1 cellular context compared by ENCODE assay signal in the genomic region with DNA sequence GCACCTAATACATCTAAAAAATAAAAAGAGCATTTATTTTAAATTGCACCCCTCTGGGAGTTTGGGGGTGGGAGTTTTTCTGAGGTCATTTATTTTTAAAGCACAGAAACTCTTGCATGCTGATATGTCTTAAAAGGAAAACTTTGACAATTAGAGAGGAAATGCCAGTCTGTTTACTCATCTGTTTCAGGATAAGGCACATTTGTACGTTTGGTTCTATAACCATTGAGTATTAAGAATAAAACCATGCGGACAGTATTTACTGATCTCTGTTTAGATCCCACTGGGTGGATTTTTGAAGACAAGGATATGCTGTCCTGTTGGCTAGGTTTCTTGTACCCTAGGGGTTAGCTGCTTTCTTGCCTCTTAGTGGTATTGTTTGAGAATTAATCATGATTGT.
TF ChIP-seq lines count a peak whose summit lies in the region.

No MANE protein-coding gene starts in this region.

TF ChIP-seq in A549, 52 proteins besides CTCF, POLR2A, EP300 and RAD21 (continued from another document):
- TF ChIP-seq, protein P1, sequence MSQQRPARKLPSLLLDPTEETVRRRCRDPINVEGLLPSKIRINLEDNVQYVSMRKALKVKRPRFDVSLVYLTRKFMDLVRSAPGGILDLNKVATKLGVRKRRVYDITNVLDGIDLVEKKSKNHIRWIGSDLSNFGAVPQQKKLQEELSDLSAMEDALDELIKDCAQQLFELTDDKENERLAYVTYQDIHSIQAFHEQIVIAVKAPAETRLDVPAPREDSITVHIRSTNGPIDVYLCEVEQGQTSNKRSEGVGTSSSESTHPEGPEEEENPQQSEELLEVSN (IDR thresholded peaks at IDR 0.05; ENCODE audit: borderline replicate concordance, low read depth): no peak
